Comparison of ENCODE assay signal across 2 cellular contexts in genomic region chr4:145102619-145103018, GRCh38.
TF ChIP-seq lines count a peak whose summit lies in the region.

No MANE protein-coding gene starts in this region.

TF ChIP-seq in K562, 482 proteins besides CTCF, POLR2A, EP300 and RAD21 (continues in another document):
- no peak for TF ChIP-seq NFIC (IDR thresholded peaks at IDR 0.05)
- TF ChIP-seq MLLT1 (IDR thresholded peaks at IDR 0.05), result 0 out of 4 replicates have a peak, but pooled peaks of 1 of the 2 experiments have one; percentile 23
- no peak for TF ChIP-seq MTA2 (IDR thresholded peaks at IDR 0.05; ENCODE audit: low read depth)
- 0 out of 4 replicates have a peak, but pooled peaks of 1 of the 2 experiments have one; percentile 60 for TF ChIP-seq HDAC1 (IDR thresholded peaks at IDR 0.05)
- TF ChIP-seq TCFL5 (CRISPR knock-in tag; conservative IDR thresholded peaks at IDR 0.05), result no peak
- peak; percentile 82 for TF ChIP-seq HMBOX1 (IDR thresholded peaks at IDR 0.05)
- TF ChIP-seq ZKSCAN1 (IDR thresholded peaks at IDR 0.05; ENCODE audit: low read depth, low read length), result no peak
- TF ChIP-seq ZBTB49 (CRISPR knock-in tag; IDR thresholded peaks at IDR 0.05; ENCODE audit: borderline replicate concordance), result no peak
- TF ChIP-seq CBFA2T3 (IDR thresholded peaks at IDR 0.05), result peak; percentile 70
- no peak for TF ChIP-seq ZNF354B (CRISPR knock-in tag; IDR thresholded peaks at IDR 0.05)
- TF ChIP-seq NONO (IDR thresholded peaks at IDR 0.05; ENCODE audit: low read depth in 2 of 2, low read length in 1 of 2), result no peak
- no peak for TF ChIP-seq JUN (IDR thresholded peaks at IDR 0.05; ENCODE audit: borderline replicate concordance, low read depth, low read length)
- no peak for TF ChIP-seq JUN (CRISPR knock-in tag; IDR thresholded peaks at IDR 0.05; ENCODE audit: borderline replicate concordance)
- no peak for TF ChIP-seq UBTF (IDR thresholded peaks at IDR 0.05; ENCODE audit: borderline replicate concordance in 1 of 2, low read depth in 2 of 2, low read length in 2 of 2)
- TF ChIP-seq ELF2 (CRISPR knock-in tag; IDR thresholded peaks at IDR 0.05), result no peak
- no peak for TF ChIP-seq RB1 (IDR thresholded peaks at IDR 0.05; ENCODE audit: low read depth)
- TF ChIP-seq KDM1A (IDR thresholded peaks at IDR 0.05), result peak; percentile 79 to 82
- no peak for TF ChIP-seq ZBTB2 (IDR thresholded peaks at IDR 0.05)
- TF ChIP-seq ZNF655 (CRISPR knock-in tag; IDR thresholded peaks at IDR 0.05), result no peak
- TF ChIP-seq IFI16 (CRISPR knock-in tag; IDR thresholded peaks at IDR 0.05), result no peak

TF ChIP-seq in GM23338, 12 proteins besides CTCF, POLR2A, EP300 and RAD21:
- TF ChIP-seq EZH2phosphoT487 (IDR thresholded peaks at IDR 0.05; ENCODE audit: unreplicated experiment) (no peak), EZH2 (IDR thresholded peaks at IDR 0.05; ENCODE audit: low read depth, unreplicated experiment) (no peak), CREB1 (CRISPR knock-in tag; IDR thresholded peaks at IDR 0.05; ENCODE audit: low read depth) (no peak), REST (IDR thresholded peaks at IDR 0.05; ENCODE audit: unreplicated experiment) (no peak), JUNB (IDR thresholded peaks at IDR 0.05; ENCODE audit: unreplicated experiment) (no peak)
